Comparison of ENCODE assay signal across 26 cellular contexts in genomic region chr16:49822649-49823370, GRCh38. TPM values are rescaled to one million over a fixed set of nuclear protein-coding genes. Genes with fewer than 3 reads are reported as not detected.
"Had no signal": no experiment of that assay in that cellular context is flagged by ENCODE, and none has a peak within 500 bp of the region (broad histone marks: within the 10 kb centered on the region; RNA-seq: fewer than 3 reads in every experiment).

No MANE protein-coding gene starts in this region.

- H3K27ac ChIP-seq: brain microvascular endothelial cell, colonic mucosa, dorsolateral prefrontal cortex, stomach, suprapubic skin, tibial nerve had no signal

- H3K9me3 ChIP-seq: colonic mucosa, esophagus muscularis mucosa, gastroesophageal sphincter, stomach, suprapubic skin, tibial nerve had no signal

- H3K4me1 ChIP-seq: colonic mucosa had no signal

- H3K4me1 Mint-ChIP-seq: activated B cell treated with CpG ODN at 0.5 μM for 24 hours; activated CD4-positive, alpha-beta T cell treated with anti-CD3 and anti-CD28 coated beads for 36 hours; activated T-helper 17 cell treated with anti-CD3 and anti-CD28 coated beads, Interleukin-2, amount 50 U/mL, for 72 hours; stimulated activated memory B cell treated with anti-CD40 and anti-IgM and Interleukin-4, amounts not matched to agents 10 μg/mL and 1 μg/mL and 100 μg/mL, for 72 hours had no signal

- H3K4me3 ChIP-seq: colonic mucosa, dorsolateral prefrontal cortex, esophagus muscularis mucosa, gastroesophageal sphincter, smooth muscle cell, stomach, suprapubic skin, tibial nerve had no signal

- H3K27me3 ChIP-seq: brain microvascular endothelial cell, colonic mucosa, dorsolateral prefrontal cortex, esophagus muscularis mucosa, gastroesophageal sphincter, stomach, suprapubic skin, tibial nerve had no signal

- H3K4me3 Mint-ChIP-seq: activated B cell treated with CpG ODN at 0.5 μM for 24 hours; activated CD4-positive, alpha-beta T cell treated with anti-CD3 and anti-CD28 coated beads for 36 hours; activated T-cell treated with anti-CD3 and anti-CD28 coated beads, Interleukin-2, amount 50 U/mL, for 24 hours; activated T-helper 17 cell treated with anti-CD3 and anti-CD28 coated beads, Interleukin-2, amount 50 U/mL, for 72 hours; effector memory CD8-positive, alpha-beta T cell; nephron progenitor cell; stimulated activated memory B cell treated with anti-CD40 and anti-IgM and Interleukin-4, amounts not matched to agents 10 μg/mL and 1 μg/mL and 100 μg/mL, for 72 hours; T-helper 17 cell had no signal

- H3K36me3 ChIP-seq: brain microvascular endothelial cell, colonic mucosa, esophagus muscularis mucosa, gastroesophageal sphincter, stomach, suprapubic skin, tibial nerve had no signal

- DNase-seq: activated B cell treated with CpG ODN at 0.5 μM for 24 hours; activated CD4-positive, alpha-beta T cell treated with anti-CD3 and anti-CD28 coated beads for 36 hours; activated CD4-positive, alpha-beta T cell treated with anti-CD3 and anti-CD28 coated beads, Interleukin-2, amount 50 U/mL, for 4 hours; activated CD8-positive, alpha-beta memory T cell treated with anti-CD3 and anti-CD28 coated beads for 24 hours; activated CD8-positive, alpha-beta memory T cell treated with anti-CD3 and anti-CD28 coated beads, Interleukin-2, amount 50 U/mL, for 4 hours; activated T-cell treated with anti-CD3 and anti-CD28 coated beads, Interleukin-2, amount 50 U/mL, for 24 hours; aorta; brain microvascular endothelial cell; central memory CD4-positive, alpha-beta T cell; colonic mucosa; effector memory CD8-positive, alpha-beta T cell; islet precursor cell; left colon; nephron progenitor cell; stimulated activated CD4-positive, alpha-beta T cell treated with anti-CD3 and anti-CD28 coated beads, Interleukin-15, amount 100 ng/mL, for 24 hours; stomach; T-helper 17 cell had no signal

- H3K4me2 ChIP-seq: smooth muscle cell had no signal

- H3K9me3 Mint-ChIP-seq: activated B cell treated with CpG ODN at 0.5 μM for 24 hours; activated naive CD4-positive, alpha-beta T cell treated with anti-CD3 and anti-CD28 coated beads, Interleukin-2, amount 50 U/mL, for 72 hours; activated T-cell treated with anti-CD3 and anti-CD28 coated beads, Interleukin-2, amount 50 U/mL, for 24 hours; activated T-helper 17 cell treated with anti-CD3 and anti-CD28 coated beads, Interleukin-2, amount 50 U/mL, for 72 hours; effector memory CD8-positive, alpha-beta T cell; nephron progenitor cell; stimulated activated memory B cell treated with anti-CD40 and anti-IgM and Interleukin-4, amounts not matched to agents 10 μg/mL and 1 μg/mL and 100 μg/mL, for 72 hours had no signal

- H3K27ac Mint-ChIP-seq: activated B cell treated with CpG ODN at 0.5 μM for 24 hours; activated CD4-positive, alpha-beta T cell treated with anti-CD3 and anti-CD28 coated beads for 36 hours; activated T-cell treated with anti-CD3 and anti-CD28 coated beads, Interleukin-2, amount 50 U/mL, for 24 hours; activated T-helper 17 cell treated with anti-CD3 and anti-CD28 coated beads, Interleukin-2, amount 50 U/mL, for 72 hours; effector memory CD8-positive, alpha-beta T cell; stimulated activated memory B cell treated with anti-CD40 and anti-IgM and Interleukin-4, amounts not matched to agents 10 μg/mL and 1 μg/mL and 100 μg/mL, for 72 hours; T-helper 17 cell had no signal

- H3K36me3 Mint-ChIP-seq: activated naive CD4-positive, alpha-beta T cell treated with anti-CD3 and anti-CD28 coated beads, Interleukin-2, amount 50 U/mL, for 72 hours; stimulated activated memory B cell treated with anti-CD40 and anti-IgM and Interleukin-4, amounts not matched to agents 10 μg/mL and 1 μg/mL and 100 μg/mL, for 72 hours had no signal

- H3K27me3 Mint-ChIP-seq: activated B cell treated with CpG ODN at 0.5 μM for 24 hours had no signal

RNA-seq across cellular contexts. Expression of gene ZNF423, which starts 33.1 kb away (rescaled TPM):
- total RNA-seq: activated B cell treated with CpG ODN at 0.5 μM for 24 hours; activated CD4-positive, alpha-beta T cell treated with anti-CD3 and anti-CD28 coated beads for 36 hours; activated T-helper 17 cell treated with anti-CD3 and anti-CD28 coated beads, Interleukin-2, amount 50 U/mL, for 72 hours; T-helper 17 cell had no signal
